ENCODE assay signal across 13 cellular contexts in the genomic region with DNA sequence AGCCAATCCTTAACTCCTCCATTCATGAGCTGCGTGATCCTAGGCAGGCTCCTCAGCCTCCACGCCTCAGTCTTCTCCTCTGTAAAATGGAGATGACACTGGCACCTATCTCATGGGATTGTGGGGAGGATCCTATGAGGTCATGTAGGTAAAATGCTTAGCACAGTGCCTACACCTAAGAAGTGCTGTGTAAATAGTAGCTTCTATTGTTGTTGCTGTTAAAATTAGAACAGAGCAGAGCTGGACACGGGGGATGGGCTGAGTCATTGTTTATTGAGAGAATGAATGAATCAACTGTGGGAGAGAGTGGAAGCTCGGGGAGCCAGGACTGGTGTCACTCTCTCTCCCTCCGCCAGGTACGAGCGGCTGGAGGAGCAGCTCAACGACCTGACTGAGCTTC. TPM values are rescaled to one million over a fixed set of nuclear protein-coding genes. Genes with fewer than 3 reads are reported as not detected.
DNase-seq lines count a peak whose midpoint lies in the region; ATAC-seq and TF ChIP-seq lines count a peak whose summit lies in the region.
"Had no signal": no experiment of that assay in that cellular context is flagged by ENCODE, and none has a peak within 500 bp of the region (broad histone marks: within the 10 kb centered on the region; RNA-seq: fewer than 3 reads in every experiment).

No MANE protein-coding gene starts in this region.

- ATAC-seq in HG03039 (IDR thresholded peaks at IDR 0.05; ENCODE audit: unreplicated experiment): no peak
- no peak for ATAC-seq in HG03135 (IDR thresholded peaks at IDR 0.05; ENCODE audit: unreplicated experiment)
- ATAC-seq in GM18868 (IDR thresholded peaks at IDR 0.05; ENCODE audit: unreplicated experiment): no peak
- ATAC-seq: activated CD4-positive, CD25-positive, alpha-beta regulatory T cell treated with anti-CD3 and anti-CD28 coated beads, Interleukin-2, amount 50 U/mL, for 24 hours; effector memory CD8-positive, alpha-beta T cell had no signal

- no peaks in the 10 kb centered on the region for H3K27me3 ChIP-seq in tibial nerve

- no peak for TF ChIP-seq CTCF in choroid plexus epithelial cell (conservative IDR thresholded peaks at IDR 0.05; ENCODE audit: low read depth, low read length)
- no peak for TF ChIP-seq CTCF in tibial nerve (IDR thresholded peaks at IDR 0.05)

- no peak for TF ChIP-seq POLR2A in tibial nerve (IDR thresholded peaks at IDR 0.05)

- TF ChIP-seq EP300 in tibial nerve (IDR thresholded peaks at IDR 0.05): no peak

- peaks cover 0 to 35% (median 0%) of the 10 kb centered on the region in 3 donors for H3K36me3 ChIP-seq in tibial nerve

- H3K4me1 ChIP-seq in tibial nerve: peaks cover 0 to 39% (median 0%) of the 10 kb centered on the region in 4 donors

- in situ Hi-C loops in Caki2 (cut with HindIII; ENCODE audit: low pct_unique_long_range_greater_than_20kb, low sequenced_read_pairs): no loop called here

- no peak overlapping the region for H3K4me3 ChIP-seq in choroid plexus epithelial cell (ENCODE audit: low read depth, low read length)
- no peak overlapping the region for H3K4me3 ChIP-seq in tibial nerve

- peak; percentile 69 for DNase-seq in Caki2 (ENCODE audit: low read depth)
- DNase-seq in NCI-H226: peak; percentile 72
- peak; percentile 56 for DNase-seq in choroid plexus epithelial cell (ENCODE audit: low read depth)
- DNase-seq in medulla oblongata (ENCODE audit: extremely low spot score): peak; percentile 79
- no peak for DNase-seq in tibial nerve (ENCODE audit: low spot score in 2 of 2)
- DNase-seq: activated naive CD4-positive, alpha-beta T cell treated with anti-CD3 and anti-CD28 coated beads for 36 hours; CD8-positive, alpha-beta memory T cell; effector memory CD8-positive, alpha-beta T cell; OCI-M1 had no signal

- WGBS in tibial nerve, 2 donors: 65 to 70% methylated on average over 8 of the region's 8 CpGs

- no peak overlapping the region for H3K27ac ChIP-seq in tibial nerve

- H3K9me3 ChIP-seq in tibial nerve: no peaks in the 10 kb centered on the region

RNA-seq across cellular contexts. Expression of a gene that starts 43.0 kb away (rescaled TPM):
- 7.7 and 9.3 TPM in 2 replicates for total RNA-seq in Caki2 (2014; rRNA removed; shearing (Covaris generic); ENCODE audit: low replicate concordance)
- 1 to 10 TPM; 2.4 to 4.8 (median 2.7) TPM for total RNA-seq in tibial nerve

RNA-seq across cellular contexts. Expression of a gene that starts 50.8 kb away (rescaled TPM):
- total RNA-seq in Caki2 (2014; rRNA removed; shearing (Covaris generic); ENCODE audit: low replicate concordance): 8.3 and 11.9 TPM in 2 replicates
- 1 to 10 TPM in 3 of 4 donors, under 1 TPM in 1; 0.60 to 5.3 (median 2.7) TPM for total RNA-seq in tibial nerve

RNA-seq across cellular contexts. Expression of a gene that starts 59.3 kb away (rescaled TPM):
- total RNA-seq in Caki2 (2014; rRNA removed; shearing (Covaris generic); ENCODE audit: low replicate concordance): 7.2 and 11.1 TPM in 2 replicates
- 10 to 100 TPM; 10.5 to 15.5 (median 14.1) TPM for total RNA-seq in tibial nerve

Comparison
In these comparisons a context has a peak if more than half of its experiments do, and no peak if none do; other contexts are left out.
1. DNase-seq: peak in Caki2 (single experiment), NCI-H226 (single experiment), choroid plexus epithelial cell (single experiment) and medulla oblongata (single experiment); none in tibial nerve (0 of 2).